Comparison of ENCODE assay signal across 1 cellular context in genomic region chr19:12626958-12627357, GRCh38.
A peak's percentile ranks its signal among the peaks of the same experiment; 100 is the strongest.
TF ChIP-seq lines count a peak whose summit lies in the region.

No MANE protein-coding gene starts in this region.

TF ChIP-seq in HepG2, 621 proteins besides CTCF, POLR2A, EP300 and RAD21:
- TF ChIP-seq ZNF770 (CRISPR knock-in tag; IDR thresholded peaks at IDR 0.05) (peak; percentile 50; the same call in 1 of the 2 replicates), ZNF180 (CRISPR knock-in tag; IDR thresholded peaks at IDR 0.05; ENCODE audit: borderline replicate concordance, low read depth) (no peak)
